Comparison of ENCODE assay signal across 1 cellular context in genomic region chrX:73847991-73848390, GRCh38.
TF ChIP-seq lines count a peak whose summit lies in the region.

No MANE protein-coding gene starts in this region.

TF ChIP-seq in GM23338, 12 proteins besides CTCF, POLR2A, EP300 and RAD21 (continued from another document):
- TF ChIP-seq ZNF462 (CRISPR knock-in tag; IDR thresholded peaks at IDR 0.05) (no peak), ZNF331 (CRISPR knock-in tag; IDR thresholded peaks at IDR 0.05; ENCODE audit: low read depth) (no peak)
